In genomic region chr11:108394744-108395284, GRCh38 we compare ENCODE assay signal across 8 cellular contexts.
"Had no signal": no experiment of that assay in that cellular context is flagged by ENCODE, and none has a peak within 500 bp of the region (broad histone marks: within the 10 kb centered on the region; RNA-seq: fewer than 3 reads in every experiment).

No MANE protein-coding gene starts in this region.

- H3K9me3 Mint-ChIP-seq: GM23338, H9, IgD-negative memory B cell had no signal

- H3K27me3 Mint-ChIP-seq: IgD-negative memory B cell had no signal

- DNase-seq: H9, HCEC 1CT, KG1 had no signal

- H3K4me1 Mint-ChIP-seq: GM23338, H9 had no signal

- H3K4me3 Mint-ChIP-seq: GM23338, H9, IgD-negative memory B cell had no signal

- FAIRE-seq: H1, H54, HTR-8/SVneo had no signal

- H3K4me3 ChIP-seq: GM23338 had no signal

- H3K27ac Mint-ChIP-seq: GM23338, H9, IgD-negative memory B cell had no signal

- ATAC-seq: GM23338 had no signal
